Comparison of ENCODE assay signal across 13 cellular contexts in genomic region chr12:132838464-132839080, GRCh38. TPM values are rescaled to one million over a fixed set of nuclear protein-coding genes. Genes with fewer than 3 reads are reported as not detected.
A peak's percentile ranks its signal among the peaks of the same experiment; 100 is the strongest.
DNase-seq lines count a peak whose midpoint lies in the region; ATAC-seq and TF ChIP-seq lines count a peak whose summit lies in the region.
"Had no signal": no experiment of that assay in that cellular context is flagged by ENCODE, and none has a peak within 500 bp of the region (broad histone marks: within the 10 kb centered on the region; RNA-seq: fewer than 3 reads in every experiment).

No MANE protein-coding gene starts in this region.

- no peak for TF ChIP-seq POLR2A in vagina (IDR thresholded peaks at IDR 0.05)

- ATAC-seq in HG02938 (IDR thresholded peaks at IDR 0.05; ENCODE audit: unreplicated experiment): no peak
- ATAC-seq: natural killer cell had no signal

- H3K4me3 ChIP-seq in colonic mucosa (no peak overlapping the region), mucosa of rectum (ENCODE audit: low read length in 2 of 2) (no peak overlapping the region), vagina (no peak overlapping the region)

- intact Hi-C loops in colonic mucosa (cut with DNase I): no loop called here
- intact Hi-C loops in vagina (cut with DNase I): no loop called here

- H3K27me3 ChIP-seq in colonic mucosa (no peaks in the 10 kb centered on the region), mucosa of rectum (ENCODE audit: control insufficient read depth in 2 of 2, insufficient read depth in 2 of 2, low read length in 2 of 2) (no peaks in the 10 kb centered on the region), vagina (no peaks in the 10 kb centered on the region)

- CTCF ChIA-PET in activated naive CD4-positive, alpha-beta T cell treated with anti-CD3 and anti-CD28 coated beads, Interleukin-2, amount 10 ng/mL, durations not matched to agents 7 days and 5 days (lab: Charles Lee): interaction anchor here (1.3 to 1.4 kb wide), 2 partner anchors 12 to 34 kb away, joined by 4 read pairs; no protein-coding TSS in a partner anchor

- no peak overlapping the region for H3K9ac ChIP-seq in colonic mucosa (ENCODE audit: low read depth in 2 of 2, low read length in 2 of 2)
- H3K9ac ChIP-seq in mucosa of rectum (ENCODE audit: low read depth in 1 of 2, low read length in 2 of 2): peak overlapping the region in 1 of 2 donors; percentile 41

- H3K36me3 Mint-ChIP-seq in activated naive CD4-positive, alpha-beta T cell treated with anti-CD3 and anti-CD28 coated beads, Interleukin-2, amount 10 ng/mL, durations not matched to agents 7 days and 5 days: peaks cover 58% of the 10 kb centered on the region

- peak overlapping the region; percentile 56 for H3K27ac Mint-ChIP-seq in activated naive CD4-positive, alpha-beta T cell treated with anti-CD3 and anti-CD28 coated beads, Interleukin-2, amount 10 ng/mL, durations not matched to agents 7 days and 5 days

- H3K36me3 ChIP-seq in colonic mucosa (no peaks in the 10 kb centered on the region), mucosa of rectum (ENCODE audit: control insufficient read depth in 2 of 2, insufficient read depth in 2 of 2, low read length in 2 of 2) (peaks cover 32 to 39% of the 10 kb centered on the region in 2 donors), vagina (peaks cover 0 to 30% of the 10 kb centered on the region in 2 donors)

- no peak for TF ChIP-seq CTCF in colonic mucosa (IDR thresholded peaks at IDR 0.05)
- TF ChIP-seq CTCF in vagina (IDR thresholded peaks at IDR 0.05): no peak

- peaks cover 4% of the 10 kb centered on the region for H3K4me1 ChIP-seq in colonic mucosa
- peaks cover 4 to 13% of the 10 kb centered on the region in 2 donors for H3K4me1 ChIP-seq in mucosa of rectum (ENCODE audit: control insufficient read depth in 2 of 2, insufficient read depth in 2 of 2, low read length in 2 of 2)
- H3K4me1 ChIP-seq in vagina: peaks cover 15% of the 10 kb centered on the region

- H3K27ac ChIP-seq in colonic mucosa: peak overlapping the region; percentile 67
- peak overlapping the region; percentile 74 for H3K27ac ChIP-seq in mucosa of rectum (ENCODE audit: low read depth in 2 of 2, low read length in 2 of 2)
- H3K27ac ChIP-seq in vagina: peak overlapping the region; percentile 34

- H3K9me3 ChIP-seq in colonic mucosa: no peaks in the 10 kb centered on the region
- no peaks in the 10 kb centered on the region for H3K9me3 ChIP-seq in mucosa of rectum (ENCODE audit: control insufficient read depth in 2 of 2, low read length in 2 of 2)
- no peaks in the 10 kb centered on the region for H3K9me3 ChIP-seq in vagina

- H3K4me1 Mint-ChIP-seq in activated naive CD4-positive, alpha-beta T cell treated with anti-CD3 and anti-CD28 coated beads, Interleukin-2, amount 10 ng/mL, durations not matched to agents 7 days and 5 days: peaks cover 41% of the 10 kb centered on the region

- no peak overlapping the region for H3K4me3 Mint-ChIP-seq in activated naive CD4-positive, alpha-beta T cell treated with anti-CD3 and anti-CD28 coated beads, Interleukin-2, amount 10 ng/mL, durations not matched to agents 7 days and 5 days
- H3K4me3 Mint-ChIP-seq: natural killer cell had no signal

- DNase-seq in activated naive CD4-positive, alpha-beta T cell treated with anti-CD3 and anti-CD28 coated beads, Interleukin-2, amount 10 ng/mL, durations not matched to agents 7 days and 5 days: no peak
- no peak for DNase-seq in activated naive CD4-positive, alpha-beta T cell treated with anti-CD3 and anti-CD28 coated beads, Interleukin-2, amount 50 U/mL, for 16 hours
- DNase-seq in colonic mucosa (peak; percentile 64), vagina (ENCODE audit: extremely low spot score in 2 of 2) (no peak), amygdala (lab: John Stamatoyannopoulos, UW) (no peak), H4 (ENCODE audit: low spot score) (no peak)
- DNase-seq: activated CD8-positive, alpha-beta memory T cell treated with anti-CD3 and anti-CD28 coated beads for 24 hours; activated naive CD4-positive, alpha-beta T cell; natural killer cell; NCI-H2171; stimulated activated CD4-positive, alpha-beta T cell treated with anti-CD3 and anti-CD28 coated beads, Interleukin-2, amount 100 ng/mL, for 48 hours had no signal

- H3K9me3 Mint-ChIP-seq in activated naive CD4-positive, alpha-beta T cell treated with anti-CD3 and anti-CD28 coated beads, Interleukin-2, amount 10 ng/mL, durations not matched to agents 7 days and 5 days: no peaks in the 10 kb centered on the region
- H3K9me3 Mint-ChIP-seq: natural killer cell had no signal

- H3K27me3 Mint-ChIP-seq in activated naive CD4-positive, alpha-beta T cell treated with anti-CD3 and anti-CD28 coated beads, Interleukin-2, amount 10 ng/mL, durations not matched to agents 7 days and 5 days: no peaks in the 10 kb centered on the region

RNA-seq across cellular contexts. Expression of gene GOLGA3, which starts 9.9 kb away (rescaled TPM):
- total RNA-seq in colonic mucosa (10 to 100 TPM; 70.3 to 96.5 TPM), vagina (49.8 TPM)
- total RNA-seq in H4 (2014; rRNA removed; shearing (Covaris generic)): 21.1 and 37.3 TPM in 2 replicates

RNA-seq across cellular contexts. Expression of gene CHFR, which starts 48.8 kb away (rescaled TPM):
- total RNA-seq in colonic mucosa: 10 to 100 TPM; 37.8 to 41.4 TPM
- total RNA-seq in vagina: 37.1 TPM
- 6.4 and 11.9 TPM in 2 replicates for total RNA-seq in H4 (2014; rRNA removed; shearing (Covaris generic))
